Comparison of ENCODE assay signal across 23 cellular contexts in genomic region chr4:1116837-1117236, GRCh38. TPM values are rescaled to one million over a fixed set of nuclear protein-coding genes. Genes with fewer than 3 reads are reported as not detected.
A peak's percentile ranks its signal among the peaks of the same experiment; 100 is the strongest.
DNase-seq lines count a peak whose midpoint lies in the region; ATAC-seq and TF ChIP-seq lines count a peak whose summit lies in the region.
"Had no signal": no experiment of that assay in that cellular context is flagged by ENCODE, and none has a peak within 500 bp of the region (broad histone marks: within the 10 kb centered on the region; RNA-seq: fewer than 3 reads in every experiment).

No MANE protein-coding gene starts in this region.

- H3K4me3 ChIP-seq in esophagus muscularis mucosa, result no peak overlapping the region
- H3K4me3 ChIP-seq in neural progenitor cell, result no peak overlapping the region
- no peak overlapping the region for H3K4me3 ChIP-seq in heart left ventricle
- H3K4me3 ChIP-seq: Peyer's patch, suprapubic skin had no signal

- DNase-seq in EH (ENCODE audit: low read depth) (peak; percentile 13), RPMI8226 (peak; percentile 10), esophagus muscularis mucosa (ENCODE audit: extremely low spot score) (peak; percentile 21), neural progenitor cell (ENCODE audit: low spot score) (no peak), heart left ventricle (no peak), DMS153 treated with DMSO at 0.1 percent for 48 hours (lab: John Stamatoyannopoulos, UW; ENCODE audit: unreplicated experiment) (no peak)
- no peak for DNase-seq in activated T-helper 1 cell treated with anti-CD3 and anti-CD28 coated beads, Interleukin-12 subunit alpha, Interleukin-12 subunit beta, Interleukin-2, Interleukin-4 antibody, amounts not matched to agents 30 ng/mL and 10 ng/mL and 1 ng/mL, durations not matched to agents 14 hours and 24 hours and 36 hours (ENCODE audit: low spot score)
- DNase-seq: activated CD4-positive, CD25-positive, alpha-beta regulatory T cell; activated CD8-positive, alpha-beta memory T cell treated with anti-CD3 and anti-CD28 coated beads, Interleukin-2, amount 10 ng/mL, durations not matched to agents 7 days and 5 days; activated gamma-delta T cell treated with Interleukin-2 at 50 U/mL for 16 hours; aorta; DMS 273 treated with DMSO at 0.1 percent for 48 hours; mammary epithelial cell; NCI-H187; NCI-H526 treated with DMSO at 0.1 percent for 48 hours; nephron progenitor cell; Peyer's patch; stimulated activated CD4-positive, alpha-beta T cell treated with anti-CD3 and anti-CD28 coated beads, Interleukin-2, amount 100 ng/mL, for 48 hours; T-helper 1 cell had no signal

- H3K27ac Mint-ChIP-seq in neural progenitor cell, result no peak overlapping the region
- H3K27ac Mint-ChIP-seq in activated T-helper 1 cell treated with anti-CD3 and anti-CD28 coated beads, Interleukin-12 subunit alpha, Interleukin-12 subunit beta, Interleukin-2, Interleukin-4 antibody, amounts not matched to agents 30 ng/mL and 10 ng/mL and 1 ng/mL, durations not matched to agents 14 hours and 24 hours and 36 hours, result no peak overlapping the region
- H3K27ac Mint-ChIP-seq: activated CD8-positive, alpha-beta memory T cell treated with anti-CD3 and anti-CD28 coated beads, Interleukin-2, amount 10 ng/mL, durations not matched to agents 7 days and 5 days; B cell; nephron progenitor cell had no signal

- H3K9me3 ChIP-seq in esophagus muscularis mucosa (no peaks in the 10 kb centered on the region), neural progenitor cell (ENCODE audit: low read depth) (no peaks in the 10 kb centered on the region), heart left ventricle (peaks cover 0 to 4% (median 0%) of the 10 kb centered on the region in 12 donors)
- H3K9me3 ChIP-seq: Peyer's patch, suprapubic skin had no signal

- TF ChIP-seq EP300 in esophagus muscularis mucosa (IDR thresholded peaks at IDR 0.05), result no peak

- no peak overlapping the region for H3K9ac ChIP-seq in neural progenitor cell

- TF ChIP-seq POLR2A in esophagus muscularis mucosa (IDR thresholded peaks at IDR 0.05; ENCODE audit: low read depth), result no peak
- no peak for TF ChIP-seq POLR2A in heart left ventricle (IDR thresholded peaks at IDR 0.05)

- H2AFZ ChIP-seq in neural progenitor cell (replicated peaks), result no peak overlapping the region

- H3K4me3 Mint-ChIP-seq in neural progenitor cell, result no peak overlapping the region
- no peak overlapping the region for H3K4me3 Mint-ChIP-seq in activated T-helper 1 cell treated with anti-CD3 and anti-CD28 coated beads, Interleukin-12 subunit alpha, Interleukin-12 subunit beta, Interleukin-2, Interleukin-4 antibody, amounts not matched to agents 30 ng/mL and 10 ng/mL and 1 ng/mL, durations not matched to agents 14 hours and 24 hours and 36 hours
- H3K4me3 Mint-ChIP-seq: activated CD8-positive, alpha-beta memory T cell treated with anti-CD3 and anti-CD28 coated beads, Interleukin-2, amount 10 ng/mL, durations not matched to agents 7 days and 5 days; B cell; nephron progenitor cell had no signal

- H3K4me1 ChIP-seq in esophagus muscularis mucosa, result peaks cover 4 to 8% (median 7%) of the 10 kb centered on the region in 4 donors
- no peaks in the 10 kb centered on the region for H3K4me1 ChIP-seq in neural progenitor cell
- H3K4me1 ChIP-seq in heart left ventricle, result peaks cover 0 to 6% (median 0%) of the 10 kb centered on the region in 12 donors
- H3K4me1 ChIP-seq: Peyer's patch had no signal

- H3K36me3 Mint-ChIP-seq in neural progenitor cell, result no peaks in the 10 kb centered on the region
- no peaks in the 10 kb centered on the region for H3K36me3 Mint-ChIP-seq in activated T-helper 1 cell treated with anti-CD3 and anti-CD28 coated beads, Interleukin-12 subunit alpha, Interleukin-12 subunit beta, Interleukin-2, Interleukin-4 antibody, amounts not matched to agents 30 ng/mL and 10 ng/mL and 1 ng/mL, durations not matched to agents 14 hours and 24 hours and 36 hours (ENCODE audit: low read depth)
- H3K36me3 Mint-ChIP-seq: activated CD8-positive, alpha-beta memory T cell treated with anti-CD3 and anti-CD28 coated beads, Interleukin-2, amount 10 ng/mL, durations not matched to agents 7 days and 5 days had no signal

- H3K27me3 ChIP-seq in esophagus muscularis mucosa (peaks cover 0 to 27% (median 7%) of the 10 kb centered on the region in 4 donors), neural progenitor cell (peaks cover 98% of the 10 kb centered on the region), heart left ventricle (peaks cover 3 to 32% (median 15%) of the 10 kb centered on the region in 9 donors)
- H3K27me3 ChIP-seq: Peyer's patch had no signal

- no peaks in the 10 kb centered on the region for H3F3A ChIP-seq in neural progenitor cell (ENCODE audit: low read depth)

- H3K27ac ChIP-seq in esophagus muscularis mucosa (replicated peaks in 1 of 4) (no peak overlapping the region), neural progenitor cell (no peak overlapping the region), heart left ventricle (no peak overlapping the region)
- H3K27ac ChIP-seq: Peyer's patch, suprapubic skin had no signal

- peaks cover 3% of the 10 kb centered on the region for H3K9me3 Mint-ChIP-seq in neural progenitor cell
- no peaks in the 10 kb centered on the region for H3K9me3 Mint-ChIP-seq in activated T-helper 1 cell treated with anti-CD3 and anti-CD28 coated beads, Interleukin-12 subunit alpha, Interleukin-12 subunit beta, Interleukin-2, Interleukin-4 antibody, amounts not matched to agents 30 ng/mL and 10 ng/mL and 1 ng/mL, durations not matched to agents 14 hours and 24 hours and 36 hours

- WGBS in esophagus muscularis mucosa, result 41% methylated on average over 1 of the region's 1 CpG
- 47 to 65% (median 55%) methylated on average over 1 of the region's 1 CpG for WGBS in heart left ventricle, 4 donors

- H3K4me1 Mint-ChIP-seq in neural progenitor cell, result peaks cover 9% of the 10 kb centered on the region
- no peaks in the 10 kb centered on the region for H3K4me1 Mint-ChIP-seq in activated T-helper 1 cell treated with anti-CD3 and anti-CD28 coated beads, Interleukin-12 subunit alpha, Interleukin-12 subunit beta, Interleukin-2, Interleukin-4 antibody, amounts not matched to agents 30 ng/mL and 10 ng/mL and 1 ng/mL, durations not matched to agents 14 hours and 24 hours and 36 hours (ENCODE audit: low read depth)
- H3K4me1 Mint-ChIP-seq: activated CD8-positive, alpha-beta memory T cell treated with anti-CD3 and anti-CD28 coated beads, Interleukin-2, amount 10 ng/mL, durations not matched to agents 7 days and 5 days; B cell had no signal

- H3K79me2 ChIP-seq in neural progenitor cell (ENCODE audit: low read depth), result no peaks in the 10 kb centered on the region

- intact Hi-C loops in esophagus muscularis mucosa (cut with DNase I), result no loop called here
- intact Hi-C loops in activated T-helper 1 cell treated with anti-CD3 and anti-CD28 coated beads, Interleukin-12 subunit alpha, Interleukin-12 subunit beta, Interleukin-2, Interleukin-4 antibody, amounts not matched to agents 30 ng/mL and 10 ng/mL and 1 ng/mL, durations not matched to agents 14 hours and 24 hours and 36 hours (cut with micrococcal nuclease), result no loop called here
- intact Hi-C loops in heart left ventricle (cut with DNase I), result no loop called here

- no peak for TF ChIP-seq CTCF in esophagus muscularis mucosa (IDR thresholded peaks at IDR 0.05)
- TF ChIP-seq CTCF in neural progenitor cell (IDR thresholded peaks at IDR 0.05), result peak; percentile 30
- TF ChIP-seq CTCF in heart left ventricle (IDR thresholded peaks at IDR 0.05), result no peak

- H3K4me2 ChIP-seq in neural progenitor cell, result no peak overlapping the region

- peaks cover 11% of the 10 kb centered on the region for H3K27me3 Mint-ChIP-seq in neural progenitor cell (ENCODE audit: insufficient read depth, low read depth)
- peaks cover 30% of the 10 kb centered on the region for H3K27me3 Mint-ChIP-seq in activated T-helper 1 cell treated with anti-CD3 and anti-CD28 coated beads, Interleukin-12 subunit alpha, Interleukin-12 subunit beta, Interleukin-2, Interleukin-4 antibody, amounts not matched to agents 30 ng/mL and 10 ng/mL and 1 ng/mL, durations not matched to agents 14 hours and 24 hours and 36 hours (ENCODE audit: insufficient read depth)

- H4K20me1 ChIP-seq in neural progenitor cell (ENCODE audit: low read depth), result no peaks in the 10 kb centered on the region

- ATAC-seq in heart left ventricle (no peak), GM19035 (IDR thresholded peaks at IDR 0.05; ENCODE audit: unreplicated experiment) (no peak)
- ATAC-seq: activated CD8-positive, alpha-beta memory T cell treated with anti-CD3 and anti-CD28 coated beads, Interleukin-2, amount 10 ng/mL, durations not matched to agents 7 days and 5 days; sciatic nerve had no signal

- H3K36me3 ChIP-seq in esophagus muscularis mucosa (no peaks in the 10 kb centered on the region), neural progenitor cell (no peaks in the 10 kb centered on the region), heart left ventricle (no peaks in the 10 kb centered on the region)
- H3K36me3 ChIP-seq: Peyer's patch, suprapubic skin had no signal

RNA-seq across cellular contexts. Expression of gene RNF212, which starts 3.5 kb away (rescaled TPM):
- 1 to 10 TPM; 3.8 to 9.7 (median 7.3) TPM for total RNA-seq in esophagus muscularis mucosa
- total RNA-seq in neural progenitor cell (ENCODE audit: low replicate concordance), result 3.4 and 3.7 TPM in 2 replicates
- 0.93 and 1.5 TPM in 2 replicates for total RNA-seq in activated T-helper 1 cell treated with anti-CD3 and anti-CD28 coated beads, Interleukin-12 subunit alpha, Interleukin-12 subunit beta, Interleukin-2, Interleukin-4 antibody, amounts not matched to agents 30 ng/mL and 10 ng/mL and 1 ng/mL, durations not matched to agents 14 hours and 24 hours and 36 hours
- total RNA-seq in heart left ventricle, result 1 to 10 TPM in 1 of 9 donors, under 1 TPM in 4, not detected in 4; 0.25 to 1.6 (median 0.43) TPM
- polyA plus RNA-seq in heart left ventricle, result under 1 TPM; 0.62 to 0.65 TPM

RNA-seq across cellular contexts. Expression of gene SPON2, which starts 55.5 kb away (rescaled TPM):
- total RNA-seq in esophagus muscularis mucosa (10 to 100 TPM; 21.3 to 72.9 (median 58.3) TPM), neural progenitor cell (ENCODE audit: low replicate concordance) (2.1 and 9.0 TPM in 2 replicates), heart left ventricle (10 to 100 TPM in 7 of 9 donors, 1 to 10 TPM in 2; 8.8 to 36.3 (median 13.7) TPM)
- 12.1 and 16.3 TPM in 2 replicates for total RNA-seq in activated T-helper 1 cell treated with anti-CD3 and anti-CD28 coated beads, Interleukin-12 subunit alpha, Interleukin-12 subunit beta, Interleukin-2, Interleukin-4 antibody, amounts not matched to agents 30 ng/mL and 10 ng/mL and 1 ng/mL, durations not matched to agents 14 hours and 24 hours and 36 hours
- polyA plus RNA-seq in heart left ventricle, result 10 to 100 TPM in 1 of 2 donors, 1 to 10 TPM in 1; 7.8 to 31.2 TPM

Comparison
In these comparisons a context has a peak if more than half of its experiments do, and no peak if none do; other contexts are left out.
1. DNase-seq: peak in EH (single experiment), RPMI8226 (single experiment) and esophagus muscularis mucosa (single experiment); none in neural progenitor cell (single experiment), activated T-helper 1 cell treated with anti-CD3 and anti-CD28 coated beads, Interleukin-12 subunit alpha, Interleukin-12 subunit beta, Interleukin-2, Interleukin-4 antibody, amounts not matched to agents 30 ng/mL and 10 ng/mL and 1 ng/mL, durations not matched to agents 14 hours and 24 hours and 36 hours (single experiment), heart left ventricle (0 of 5) and DMS153 treated with DMSO at 0.1 percent for 48 hours (single experiment).